In genomic region chr9:134189475-134190231, GRCh38 we compare ENCODE assay signal across 1 cellular context.
TF ChIP-seq lines count a peak whose summit lies in the region.

No MANE protein-coding gene starts in this region.

TF ChIP-seq in HEK293, 187 proteins besides CTCF, POLR2A, EP300 and RAD21 (continued from another document):
- TF ChIP-seq ZNF324 (tag by site-specific recombination; IDR thresholded peaks at IDR 0.05) (no peak), ZNF529 (tag by site-specific recombination; IDR thresholded peaks at IDR 0.05; ENCODE audit: insufficient replicate concordance) (no peak), ZNF600 (tag by site-specific recombination; IDR thresholded peaks at IDR 0.05) (no peak), OSR2 (tag by site-specific recombination; IDR thresholded peaks at IDR 0.05) (no peak), HOXD13 (CRISPR knock-in tag; IDR thresholded peaks at IDR 0.05; ENCODE audit: borderline replicate concordance) (no peak), ZNF354C (tag by site-specific recombination; IDR thresholded peaks at IDR 0.05; ENCODE audit: borderline replicate concordance, low read depth) (no peak), ZNF146 (tag by site-specific recombination; IDR thresholded peaks at IDR 0.05) (no peak), ZNF785 (tag by site-specific recombination; IDR thresholded peaks at IDR 0.05) (no peak), ZNF174 (tag by site-specific recombination; IDR thresholded peaks at IDR 0.05) (no peak), HOXA7 (CRISPR knock-in tag; IDR thresholded peaks at IDR 0.05; ENCODE audit: borderline replicate concordance) (no peak), ZNF621 (tag by site-specific recombination; IDR thresholded peaks at IDR 0.05) (no peak)
- TF ChIP-seq, protein P1, sequence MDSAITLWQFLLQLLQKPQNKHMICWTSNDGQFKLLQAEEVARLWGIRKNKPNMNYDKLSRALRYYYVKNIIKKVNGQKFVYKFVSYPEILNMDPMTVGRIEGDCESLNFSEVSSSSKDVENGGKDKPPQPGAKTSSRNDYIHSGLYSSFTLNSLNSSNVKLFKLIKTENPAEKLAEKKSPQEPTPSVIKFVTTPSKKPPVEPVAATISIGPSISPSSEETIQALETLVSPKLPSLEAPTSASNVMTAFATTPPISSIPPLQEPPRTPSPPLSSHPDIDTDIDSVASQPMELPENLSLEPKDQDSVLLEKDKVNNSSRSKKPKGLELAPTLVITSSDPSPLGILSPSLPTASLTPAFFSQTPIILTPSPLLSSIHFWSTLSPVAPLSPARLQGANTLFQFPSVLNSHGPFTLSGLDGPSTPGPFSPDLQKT (IDR thresholded peaks at IDR 0.05; ENCODE audit: borderline replicate concordance, low read depth, low read length): no peak
